ENCODE assay signal across 40 cellular contexts in the genomic region with DNA sequence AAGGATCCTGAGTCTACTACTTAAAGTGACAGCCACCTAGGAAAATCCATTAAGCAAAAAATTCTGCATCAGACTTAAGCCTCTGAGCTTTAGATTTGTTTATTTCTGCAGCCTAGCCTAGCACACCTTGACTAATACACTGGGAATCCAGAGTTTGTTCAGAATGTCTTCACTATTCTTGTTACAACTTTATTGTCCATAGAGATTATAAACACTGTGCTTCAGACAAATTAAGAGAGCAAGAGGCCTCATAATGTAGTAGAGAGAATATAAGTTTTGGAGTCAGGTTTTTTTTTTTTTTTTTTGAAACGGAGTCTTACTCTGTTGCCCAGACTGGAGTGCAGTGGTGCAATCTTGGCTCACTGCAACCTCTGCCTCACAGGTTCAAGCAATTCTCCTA. TPM values are rescaled to one million over a fixed set of nuclear protein-coding genes. Genes with fewer than 3 reads are reported as not detected.
"Had no signal": no experiment of that assay in that cellular context is flagged by ENCODE, and none has a peak within 500 bp of the region (broad histone marks: within the 10 kb centered on the region; RNA-seq: fewer than 3 reads in every experiment).

No MANE protein-coding gene starts in this region.

- H3K9me3 ChIP-seq: MG63 had no signal

- H3K36me3 ChIP-seq: MG63 had no signal

- H3K4me3 ChIP-seq: MG63 had no signal

- DNase-seq: Kasumi-1, MG63, MM.1S, MV-4-11, NCI-H1048, NCI-H1092, NCI-H1092 treated with DMSO at 0.1 percent for 48 hours, NCI-H1105, NCI-H1417, NCI-H1417 treated with DMSO at 0.1 percent for 48 hours, NCI-H1436, NCI-H1436 treated with DMSO at 0.1 percent for 48 hours, NCI-H146, NCI-H1694, NCI-H1694 treated with DMSO at 0.1 percent for 48 hours, NCI-H187, NCI-H187 treated with DMSO at 0.1 percent for 48 hours, NCI-H1930, NCI-H2029, NCI-H2029 treated with DMSO at 0.1 percent for 48 hours, NCI-H2081, NCI-H2081 treated with DMSO at 0.1 percent for 48 hours, NCI-H2107, NCI-H2171, NCI-H2171 treated with DMSO at 0.1 percent for 48 hours, NCI-H2227 treated with DMSO at 0.1 percent for 48 hours, NCI-H226, NCI-H345, NCI-H446, NCI-H446 treated with DMSO at 0.1 percent for 48 hours, NCI-H510A, NCI-H510A treated with DMSO at 0.1 percent for 48 hours, NCI-H524, NCI-H524 treated with DMSO at 0.1 percent for 48 hours, NCI-H526, NCI-H526 treated with DMSO at 0.1 percent for 48 hours had no signal

RNA-seq across cellular contexts. Expression of a gene that starts 13.3 kb away (rescaled TPM):
- total RNA-seq: LHCN-M2 had no signal

RNA-seq across cellular contexts. Expression of a gene that starts 53.1 kb away (rescaled TPM):
- total RNA-seq: LHCN-M2, M059J, MCF 10A, NCI-H460 had no signal
